29 cellular contexts compared by ENCODE assay signal in genomic region chr14:81396108-81396507, GRCh38. TPM values are rescaled to one million over a fixed set of nuclear protein-coding genes. Genes with fewer than 3 reads are reported as not detected.
DNase-seq lines count a peak whose midpoint lies in the region; ATAC-seq, FAIRE-seq and TF ChIP-seq lines count a peak whose summit lies in the region.
"Had no signal": no experiment of that assay in that cellular context is flagged by ENCODE, and none has a peak within 500 bp of the region (broad histone marks: within the 10 kb centered on the region; RNA-seq: fewer than 3 reads in every experiment).

No MANE protein-coding gene starts in this region.

- H3K27ac Mint-ChIP-seq in dendritic cell treated with granulocyte-macrophage colony-stimulating factor and Interleukin-4, amounts not matched to agents 40 ng/mL and 50 ng/mL, for 4 days, result peak overlapping the region; percentile 14
- H3K27ac Mint-ChIP-seq: activated CD8-positive, alpha-beta T cell treated with anti-CD3 and anti-CD28 coated beads for 36 hours had no signal

- peaks cover 65% of the 10 kb centered on the region for H3K27me3 Mint-ChIP-seq in dendritic cell treated with granulocyte-macrophage colony-stimulating factor and Interleukin-4, amounts not matched to agents 40 ng/mL and 50 ng/mL, for 4 days

- POLR2A ChIA-PET in A673 (lab: Charles Lee; ENCODE audit: low non-redundant PET), result no interaction called here

- H3K4me3 ChIP-seq in A673 (ENCODE audit: low read depth, low read length, poor library complexity, severe bottlenecking), result no peak overlapping the region
- H3K4me3 ChIP-seq in KMS-11 (IDR thresholded peaks at IDR 0.05; ENCODE audit: insufficient read depth, low read depth, low read length), result no peak overlapping the region
- no peak overlapping the region for H3K4me3 ChIP-seq in keratinocyte (ENCODE audit: control insufficient read depth in 2 of 3, extremely low read depth in 1 of 3, insufficient read depth in 2 of 3, low read depth in 1 of 3, low read length in 3 of 3)
- H3K4me3 ChIP-seq: BLaER1, colonic mucosa, lower lobe of right lung, skin epidermis, thyroid gland had no signal

- intact Hi-C loops in A673 (cut with micrococcal nuclease; ENCODE audit: unreplicated experiment), result no loop called here
- intact Hi-C loops in dendritic cell treated with granulocyte-macrophage colony-stimulating factor and Interleukin-4, amounts not matched to agents 40 ng/mL and 50 ng/mL, for 4 days (cut with micrococcal nuclease), result no loop called here

- H3K9ac ChIP-seq in KMS-11 (no peak overlapping the region; the same call in 1 of the 2 replicates), keratinocyte (ENCODE audit: control insufficient read depth, extremely low read depth, insufficient read depth, low read length) (no peak overlapping the region)
- H3K9ac ChIP-seq: BLaER1 had no signal

- peaks cover 43% of the 10 kb centered on the region for H3K36me3 Mint-ChIP-seq in dendritic cell treated with granulocyte-macrophage colony-stimulating factor and Interleukin-4, amounts not matched to agents 40 ng/mL and 50 ng/mL, for 4 days (ENCODE audit: low read depth)

- TF ChIP-seq CTCF in A673 (conservative IDR thresholded peaks at IDR 0.05; ENCODE audit: low read depth, low read length) (no peak), KMS-11 (conservative IDR thresholded peaks at IDR 0.05; ENCODE audit: low read depth, low read length) (no peak), keratinocyte (optimal IDR thresholded peaks at IDR 0.05 in 1 of 3, IDR thresholded peaks at IDR 0.05 in 1 of 3, conservative IDR thresholded peaks at IDR 0.05 in 1 of 3; ENCODE audit: extremely low read depth in 1 of 3, insufficient read depth in 2 of 3, low read length in 3 of 3) (no peak)

- no peaks in the 10 kb centered on the region for H3K9me1 ChIP-seq in keratinocyte (ENCODE audit: control insufficient read depth, extremely low read depth, insufficient read depth, low read length)

- peaks cover 59% of the 10 kb centered on the region for H3K79me2 ChIP-seq in KMS-11 (ENCODE audit: insufficient read depth, low read depth)
- no peaks in the 10 kb centered on the region for H3K79me2 ChIP-seq in keratinocyte (ENCODE audit: control insufficient read depth, insufficient read depth, low read length)

- no peaks in the 10 kb centered on the region for H4K20me1 ChIP-seq in KMS-11 (ENCODE audit: insufficient read depth)
- H4K20me1 ChIP-seq in keratinocyte (ENCODE audit: control insufficient read depth, extremely low read depth, insufficient read depth, low read length), result no peaks in the 10 kb centered on the region
- H4K20me1 ChIP-seq: BLaER1 had no signal

- H3K36me3 ChIP-seq in A673 (ENCODE audit: insufficient read depth, low read length, poor library complexity, severe bottlenecking) (no peaks in the 10 kb centered on the region), KMS-11 (ENCODE audit: insufficient read depth) (peaks cover 20% of the 10 kb centered on the region; the same call in 1 of the 2 replicates), keratinocyte (ENCODE audit: control insufficient read depth in 2 of 2, extremely low read depth in 1 of 2, insufficient read depth in 2 of 2, low read length in 2 of 2) (peaks cover 3 to 6% of the 10 kb centered on the region in 2 experiments)
- H3K36me3 ChIP-seq: BLaER1, colonic mucosa, lower lobe of right lung, neutrophil, thyroid gland had no signal

- DNase-seq in A673 (ENCODE audit: low spot score) (peak; percentile 20), keratinocyte (ENCODE audit: low read depth, low spot score) (no peak)
- no peak for DNase-seq in activated CD4-positive, alpha-beta T cell treated with anti-CD3 and anti-CD28 coated beads for 4 hours
- DNase-seq: activated CD8-positive, alpha-beta T cell treated with anti-CD3 and anti-CD28 coated beads for 36 hours; colonic mucosa; EL; GOT3; hippocampal formation; KBM-7; lower lobe of right lung; NCI-H187 treated with DMSO at 0.1 percent for 48 hours; NCI-H748 treated with DMSO at 0.1 percent for 48 hours; Right ventricle myocardium superior; stimulated activated CD4-positive, alpha-beta T cell treated with anti-CD3 and anti-CD28 coated beads, Interleukin-4, amount 100 ng/mL, for 1 hour; stimulated activated naive CD4-positive, alpha-beta T cell treated with Interleukin-2 at 50 U/mL for 16 hours; T-helper 9 cell; thyroid gland had no signal

- H3K27ac ChIP-seq in A673 (ENCODE audit: low read depth, low read length, poor library complexity, severe bottlenecking) (no peak overlapping the region), KMS-11 (peak overlapping the region; percentile 32; the same call in 1 of the 2 replicates), keratinocyte (ENCODE audit: control insufficient read depth, insufficient read depth, low read length) (peak overlapping the region; percentile 54)
- H3K27ac ChIP-seq: BLaER1, colonic mucosa, lower lobe of right lung, neutrophil, skin epidermis, thyroid gland had no signal

- dilution Hi-C loops in keratinocyte (cut with MboI; ENCODE audit: extremely low pct_ligation_motif_present, low sequenced_read_pairs), result no loop called here

- H3K27me3 ChIP-seq in A673 (replicated peaks; ENCODE audit: insufficient read depth, low read depth, low read length, poor library complexity) (no peaks in the 10 kb centered on the region), KMS-11 (ENCODE audit: insufficient read depth, low read depth) (no peaks in the 10 kb centered on the region), keratinocyte (ENCODE audit: control insufficient read depth, extremely low read depth, insufficient read depth, low read length) (no peaks in the 10 kb centered on the region)
- H3K27me3 ChIP-seq: BLaER1, colonic mucosa, neutrophil, thyroid gland had no signal

- no peak overlapping the region for H3K4me2 ChIP-seq in KMS-11
- H3K4me2 ChIP-seq in keratinocyte (ENCODE audit: control insufficient read depth, extremely low read depth, insufficient read depth, low read depth, low read length), result peak overlapping the region; percentile 14
- H3K4me2 ChIP-seq: BLaER1 had no signal

- no peak overlapping the region for H3K4me3 Mint-ChIP-seq in dendritic cell treated with granulocyte-macrophage colony-stimulating factor and Interleukin-4, amounts not matched to agents 40 ng/mL and 50 ng/mL, for 4 days
- H3K4me3 Mint-ChIP-seq: activated CD8-positive, alpha-beta T cell treated with anti-CD3 and anti-CD28 coated beads for 36 hours had no signal

- no TSS peak for BruUV-seq in A673 (replicated peaks; lab: Mats Ljungman, UMichigan)

- no peaks in the 10 kb centered on the region for H3K9me3 Mint-ChIP-seq in dendritic cell treated with granulocyte-macrophage colony-stimulating factor and Interleukin-4, amounts not matched to agents 40 ng/mL and 50 ng/mL, for 4 days
- H3K9me3 Mint-ChIP-seq: activated CD8-positive, alpha-beta T cell treated with anti-CD3 and anti-CD28 coated beads for 36 hours had no signal

- no peak for ATAC-seq in GM21825 (IDR thresholded peaks at IDR 0.05; ENCODE audit: unreplicated experiment)
- no peak for ATAC-seq in HG02884 (IDR thresholded peaks at IDR 0.05; ENCODE audit: unreplicated experiment)
- no peak for ATAC-seq in HG03342 (IDR thresholded peaks at IDR 0.05; ENCODE audit: unreplicated experiment)
- ATAC-seq: activated CD4-positive, CD25-positive, alpha-beta regulatory T cell treated with anti-CD3 and anti-CD28 coated beads, Interleukin-2, amount 50 U/mL, for 24 hours; activated CD8-positive, alpha-beta T cell treated with anti-CD3 and anti-CD28 coated beads for 36 hours; lower lobe of right lung had no signal

- H3K4me1 Mint-ChIP-seq in dendritic cell treated with granulocyte-macrophage colony-stimulating factor and Interleukin-4, amounts not matched to agents 40 ng/mL and 50 ng/mL, for 4 days (ENCODE audit: low read depth), result peaks cover 33% of the 10 kb centered on the region

- H3K4me1 ChIP-seq in A673 (ENCODE audit: insufficient read depth, low read length, poor library complexity, severe bottlenecking) (peaks cover 14% of the 10 kb centered on the region), KMS-11 (ENCODE audit: low read depth, poor library complexity, severe bottlenecking) (peaks cover 76% of the 10 kb centered on the region), keratinocyte (ENCODE audit: control insufficient read depth, extremely low read depth, insufficient read depth, low read length) (peaks cover 47% of the 10 kb centered on the region)
- H3K4me1 ChIP-seq: BLaER1, colonic mucosa had no signal

- H3K9me3 ChIP-seq in A673 (ENCODE audit: low read depth, low read length, poor library complexity, severe bottlenecking), result no peaks in the 10 kb centered on the region
- no peaks in the 10 kb centered on the region for H3K9me3 ChIP-seq in keratinocyte (ENCODE audit: control insufficient read depth, low read depth, low read length)
- H3K9me3 ChIP-seq: BLaER1, colonic mucosa, lower lobe of right lung, neutrophil, thyroid gland had no signal

- CTCF ChIA-PET in A673 (lab: Charles Lee), result interaction anchor here (0.6 kb wide), 1 partner anchor 1586 kb away, joined by 3 read pairs; no protein-coding TSS in a partner anchor

- FAIRE-seq in keratinocyte (lab: Jason Lieb, UNC), result peak; percentile 75
- FAIRE-seq: A204.1, frontal cortex, islet of Langerhans had no signal

- H2AFZ ChIP-seq in KMS-11 (ENCODE audit: low read depth) (no peak overlapping the region), keratinocyte (ENCODE audit: control insufficient read depth, low read length) (no peak overlapping the region)

RNA-seq across cellular contexts. Expression of gene STON2, which starts 4.0 kb away (rescaled TPM):
- total RNA-seq in A673 (2021), result 8.6 and 13.4 TPM in 2 replicates
- polyA plus RNA-seq in keratinocyte, result 82.3 to 103 TPM (median 103 TPM) in 3 replicates
- 12.9 TPM for polyA plus RNA-seq in keratinocyte (2011; ENCODE audit: low read depth)
- polyA plus RNA-seq in keratinocyte (2011; cell fraction: cytosol; rRNA removed), result 48.4 and 74.3 TPM in 2 replicates
- 118 and 122 TPM in 2 replicates for polyA plus RNA-seq in keratinocyte (2011; cell fraction: nucleus; rRNA removed)
- polyA plus RNA-seq in keratinocyte (2012; ENCODE audit: low replicate concordance), result 25.6 and 53.0 TPM in 2 replicates
- polyA minus RNA-seq in keratinocyte, result 265 to 559 TPM (median 447 TPM) in 3 replicates
- polyA minus RNA-seq in keratinocyte (2011; cell fraction: cytosol; rRNA and poly(A)+ RNA removed), result 273 TPM
- polyA minus RNA-seq in keratinocyte (2011; cell fraction: nucleus; rRNA and poly(A)+ RNA removed), result 304 and 525 TPM in 2 replicates
